Comparison of ENCODE assay signal across 20 cellular contexts in the genomic region with DNA sequence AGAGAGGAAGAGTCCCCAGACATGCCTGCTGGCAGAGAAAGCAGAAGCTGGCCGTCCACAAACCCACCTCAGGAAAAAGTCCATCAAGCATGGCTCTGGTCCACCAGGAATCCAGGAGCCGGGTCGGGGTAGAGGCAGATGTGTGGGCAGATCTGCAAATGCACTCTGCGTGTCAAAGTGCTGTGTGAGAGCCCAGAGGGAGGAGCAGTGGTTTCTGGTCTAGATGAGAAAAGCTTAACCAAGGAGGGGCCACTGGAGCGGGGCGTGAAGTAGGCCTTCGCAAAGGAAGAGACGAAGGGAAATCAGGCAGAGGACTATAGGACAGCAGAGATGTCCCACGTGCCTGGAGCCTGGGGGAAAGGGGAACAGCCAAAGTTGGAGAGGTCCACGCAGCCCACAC.
"Had no signal": no experiment of that assay in that cellular context is flagged by ENCODE, and none has a peak within 500 bp of the region (broad histone marks: within the 10 kb centered on the region; RNA-seq: fewer than 3 reads in every experiment).

No MANE protein-coding gene starts in this region.

- H3K9me3 ChIP-seq: body of pancreas, colonic mucosa, right atrium auricular region, upper lobe of left lung had no signal

- DNase-seq: activated CD4-positive, alpha-beta T cell treated with anti-CD3 and anti-CD28 coated beads for 4 hours; activated CD8-positive, alpha-beta T cell treated with anti-CD3 and anti-CD28 coated beads for 36 hours; activated gamma-delta T cell; activated T-cell treated with anti-CD3 and anti-CD28 coated beads, Interleukin-2, amount 50 U/mL, for 4 hours; amniotic stem cell; body of pancreas; caudate nucleus; colonic mucosa; hippocampal formation; kidney; left ventricle myocardium superior; mesenchymal stem cell; naive thymus-derived CD8-positive, alpha-beta T cell; nucleus accumbens; stimulated activated CD4-positive, alpha-beta T cell treated with anti-CD3 and anti-CD28 coated beads, Interleukin-4, amount 100 ng/mL, for 1 hour; stimulated activated naive CD4-positive, alpha-beta T cell; upper lobe of left lung had no signal

- H3K4me3 ChIP-seq: body of pancreas, colonic mucosa, right atrium auricular region, upper lobe of left lung had no signal

- H3K27ac ChIP-seq: body of pancreas, colonic mucosa, right atrium auricular region, upper lobe of left lung had no signal

- FAIRE-seq: endometrium, kidney, TTC549 had no signal

- H3K36me3 ChIP-seq: colonic mucosa, right atrium auricular region, upper lobe of left lung had no signal

- H3K4me1 ChIP-seq: body of pancreas, colonic mucosa, right atrium auricular region, upper lobe of left lung had no signal

- H3K27me3 ChIP-seq: body of pancreas, colonic mucosa, right atrium auricular region, upper lobe of left lung had no signal
